Comparison of ENCODE assay signal across 8 cellular contexts in genomic region chr16:89322381-89323119, GRCh38.
DNase-seq lines count a peak whose midpoint lies in the region; ATAC-seq and TF ChIP-seq lines count a peak whose summit lies in the region.

No MANE protein-coding gene starts in this region.

- TF ChIP-seq EP300 in tibial nerve (IDR thresholded peaks at IDR 0.05), result no peak

- H3K9me2 ChIP-seq in HCT116 (ENCODE audit: insufficient read depth), result no peaks in the 10 kb centered on the region

- H2BK12ac ChIP-seq in trophoblast cell (ENCODE audit: low read length), result no peak overlapping the region

- H4K91ac ChIP-seq in trophoblast cell (ENCODE audit: low read depth, low read length), result no peak overlapping the region

- H3K4me3 ChIP-seq in AG04450 (ENCODE audit: low read depth, low read length) (no peak overlapping the region), HCT116 (replicated peaks in 1 of 2; ENCODE audit: low read depth in 1 of 2, low read length in 2 of 2) (peak overlapping the region; percentile 10 to 52), SJCRH30 (no peak overlapping the region), fibroblast of mammary gland (ENCODE audit: control insufficient read depth, low read depth, low read length) (no peak overlapping the region), trophoblast cell (ENCODE audit: low read depth, low read length) (no peak overlapping the region), tibial nerve (no peak overlapping the region)

- H3K23ac ChIP-seq in trophoblast cell (ENCODE audit: low read length), result no peak overlapping the region

- H3K36me3 ChIP-seq in HCT116 (ENCODE audit: control insufficient read depth in 1 of 2, insufficient read depth in 2 of 2, low read length in 2 of 2) (peaks cover 0 to 11% of the 10 kb centered on the region in 2 experiments; a peak in 1 of 4 replicates), SJCRH30 (peaks cover 10% of the 10 kb centered on the region; the same call in 1 of the 2 replicates), trophoblast cell (ENCODE audit: control insufficient read depth in 1 of 2, insufficient read depth in 2 of 2, low read length in 2 of 2) (peaks cover 3% of the 10 kb centered on the region in 2 experiments), tibial nerve (no peaks in the 10 kb centered on the region)

- H3K18ac ChIP-seq in trophoblast cell (ENCODE audit: low read length), result no peak overlapping the region

- H3K27ac ChIP-seq in AG04450 (ENCODE audit: low read depth, low read length), result peak overlapping the region; percentile 67
- peak overlapping the region; percentile 86 for H3K27ac ChIP-seq in HCT116 (ENCODE audit: low read depth, low read length)
- H3K27ac ChIP-seq in SJCRH30, result peak overlapping the region; percentile 19
- H3K27ac ChIP-seq in trophoblast cell (ENCODE audit: low read depth, low read length), result no peak overlapping the region
- peak overlapping the region in 1 of 4 donors; percentile 22 for H3K27ac ChIP-seq in tibial nerve

- TF ChIP-seq RAD21 in HCT116 (IDR thresholded peaks at IDR 0.05; ENCODE audit: low read depth), result no peak

- RAD21 ChIA-PET in HCT116 (lab: Charles Lee; ENCODE audit: low non-redundant PET in 1 of 2, low total read pairs in 2 of 2, uncharacterized antibody in 2 of 2, unreplicated experiment in 2 of 2), result no interaction called here

- peaks cover 11% of the 10 kb centered on the region for H3K79me1 ChIP-seq in trophoblast cell (ENCODE audit: low read length)

- H2AK5ac ChIP-seq in trophoblast cell (ENCODE audit: low read length), result no peak overlapping the region

- no peak overlapping the region for H2BK120ac ChIP-seq in trophoblast cell (ENCODE audit: insufficient read depth, low read length, poor library complexity)

- H3K4me1 ChIP-seq in HCT116 (ENCODE audit: control insufficient read depth in 1 of 2, insufficient read depth in 2 of 2, low read length in 2 of 2), result peaks cover 95 to 100% of the 10 kb centered on the region in 2 experiments
- peaks cover 52% of the 10 kb centered on the region for H3K4me1 ChIP-seq in SJCRH30
- peaks cover 48 to 58% of the 10 kb centered on the region in 2 experiments for H3K4me1 ChIP-seq in trophoblast cell (ENCODE audit: control insufficient read depth in 1 of 2, insufficient read depth in 2 of 2, low read length in 2 of 2)
- H3K4me1 ChIP-seq in tibial nerve, result peaks cover 0 to 100% (median 75%) of the 10 kb centered on the region in 4 donors

- TF ChIP-seq CTCF in AG04450 (IDR thresholded peaks at IDR 0.05; ENCODE audit: low read depth, low read length) (no peak), HCT116 (IDR thresholded peaks at IDR 0.05 in 2 of 3, conservative IDR thresholded peaks at IDR 0.05 in 1 of 3; ENCODE audit: borderline replicate concordance in 1 of 3, insufficient read depth in 1 of 3, low read depth in 2 of 3, low read length in 2 of 3) (no peak), fibroblast of mammary gland (conservative IDR thresholded peaks at IDR 0.05; ENCODE audit: control insufficient read depth, insufficient read depth, low read depth, low read length) (no peak), tibial nerve (IDR thresholded peaks at IDR 0.05) (no peak)

- H3K4ac ChIP-seq in trophoblast cell (ENCODE audit: low read depth, low read length), result no peak overlapping the region

- peak overlapping the region; percentile 67 for H3K9ac ChIP-seq in HCT116 (ENCODE audit: low read length)
- H3K9ac ChIP-seq in trophoblast cell (ENCODE audit: low read length), result no peak overlapping the region

- BruUV-seq in HCT116 (replicated peaks; lab: Mats Ljungman, UMichigan), result no TSS peak

- POLR2A ChIA-PET in AG04450 (lab: Yijun Ruan, JAX), result interaction anchor here (0.6 to 0.8 kb wide), 6 partner anchors 11 to 243 kb away, joined by 3 to 6 read pairs (median 4); no protein-coding TSS in a partner anchor
- POLR2A ChIA-PET in HCT116 (lab: Charles Lee), result interaction anchor here (0.7 kb wide), 1 partner anchor 243 kb away, joined by 4 read pairs; no protein-coding TSS in a partner anchor

- peaks cover 4% of the 10 kb centered on the region; the same call in 1 of the 2 replicates for H4K20me1 ChIP-seq in HCT116 (ENCODE audit: insufficient read depth)

- no peak overlapping the region for H3K14ac ChIP-seq in trophoblast cell (ENCODE audit: low read length)

- H4K8ac ChIP-seq in trophoblast cell (ENCODE audit: low read depth, low read length), result no peak overlapping the region

- no peak overlapping the region for H2AFZ ChIP-seq in HCT116 (ENCODE audit: low read depth, low read length, poor library complexity, severe bottlenecking)
- no peak overlapping the region for H2AFZ ChIP-seq in trophoblast cell (ENCODE audit: insufficient read depth, low read length, poor library complexity)

- intact Hi-C loops in HCT116 (cut with micrococcal nuclease), result loop anchor here (10.0 kb wide), 1 partner anchor 78 kb away; no protein-coding TSS in a partner anchor

- H3K9me3 ChIP-seq in AG04450 (ENCODE audit: control insufficient read depth, insufficient read depth, low read length), result peaks cover 10% of the 10 kb centered on the region; the same call in 1 of the 2 replicates
- no peaks in the 10 kb centered on the region for H3K9me3 ChIP-seq in HCT116 (ENCODE audit: control insufficient read depth in 1 of 2, insufficient read depth in 1 of 2, low read depth in 1 of 2, low read length in 2 of 2)
- H3K9me3 ChIP-seq in SJCRH30 (replicated peaks), result no peaks in the 10 kb centered on the region
- peaks cover 4% of the 10 kb centered on the region for H3K9me3 ChIP-seq in trophoblast cell (ENCODE audit: insufficient read depth, low read depth, low read length)
- no peaks in the 10 kb centered on the region for H3K9me3 ChIP-seq in tibial nerve

- CTCF ChIA-PET in AG04450 (lab: Charles Lee), result interaction anchor here (0.6 to 1.7 kb wide), 3 partner anchors 10 to 261 kb away, joined by 3 to 4 read pairs (median 3); no protein-coding TSS in a partner anchor
- CTCF ChIA-PET in HCT116 (lab: Charles Lee), result interaction anchor here (0.9 to 1.3 kb wide), 3 partner anchors 13 to 35 kb away, joined by 3 read pairs; no protein-coding TSS in a partner anchor

- H4K12ac ChIP-seq in trophoblast cell (ENCODE audit: low read depth, low read length), result no peak overlapping the region

- H3K27me3 ChIP-seq in AG04450 (ENCODE audit: control insufficient read depth, insufficient read depth, low read length), result no peaks in the 10 kb centered on the region
- no peaks in the 10 kb centered on the region for H3K27me3 ChIP-seq in HCT116 (ENCODE audit: insufficient read depth, low read length)
- H3K27me3 ChIP-seq in SJCRH30, result no peaks in the 10 kb centered on the region
- no peaks in the 10 kb centered on the region for H3K27me3 ChIP-seq in trophoblast cell (ENCODE audit: insufficient read depth, low read length)
- H3K27me3 ChIP-seq in tibial nerve, result no peaks in the 10 kb centered on the region

- WGBS in trophoblast cell (ENCODE audit: extremely low coverage, insufficient coverage, insufficient read length), result no CpG with 5 or more reads among the region's 17 CpGs
- WGBS in tibial nerve, 2 donors, result 51% methylated on average over 17 of the region's 17 CpGs

- DNase-seq in AG04450 (ENCODE audit: low read depth, low spot score) (peak; percentile 65), HCT116 (ENCODE audit: low read depth, low spot score) (no peak), SJCRH30 (peak; percentile 85 to 91), fibroblast of mammary gland (ENCODE audit: low read depth) (peak; percentile 87), trophoblast cell (peak; percentile 68 to 84), tibial nerve (ENCODE audit: low spot score in 2 of 2) (no peak), globus pallidus (ENCODE audit: low spot score) (no peak)

- H3K4me2 ChIP-seq in HCT116 (ENCODE audit: low read length) (peak overlapping the region; percentile 89), trophoblast cell (ENCODE audit: low read length) (no peak overlapping the region)

- ATAC-seq in HCT116 (peak; percentile 49), GM21576 (IDR thresholded peaks at IDR 0.05; ENCODE audit: unreplicated experiment) (no peak)

- no peak for TF ChIP-seq POLR2A in HCT116 (IDR thresholded peaks at IDR 0.05; ENCODE audit: borderline replicate concordance, extremely low read depth, insufficient read depth, insufficient read length)
- TF ChIP-seq POLR2A in tibial nerve (IDR thresholded peaks at IDR 0.05), result no peak

- H2BK5ac ChIP-seq in trophoblast cell (ENCODE audit: low read depth, low read length, poor library complexity), result no peak overlapping the region

- peaks cover 99% of the 10 kb centered on the region for H3K79me2 ChIP-seq in HCT116 (ENCODE audit: insufficient read depth, low read length)
- H3K79me2 ChIP-seq in trophoblast cell (ENCODE audit: control insufficient read depth, insufficient read depth, low read length, poor library complexity), result peaks cover 37% of the 10 kb centered on the region

TF ChIP-seq in HCT116, 20 proteins besides CTCF, POLR2A, EP300 and RAD21:
- TF ChIP-seq POLR2AphosphoS5 (IDR thresholded peaks at IDR 0.05; ENCODE audit: low read depth, low read length), result peak; percentile 36; the same call in 1 of the 2 replicates
- peak; percentile 40 for TF ChIP-seq YY1 (IDR thresholded peaks at IDR 0.05; ENCODE audit: extremely low read depth, insufficient replicate concordance, low read depth, low read length)
- TF ChIP-seq SRF (IDR thresholded peaks at IDR 0.05; ENCODE audit: low read depth), result no peak
- TF ChIP-seq CBX3 (IDR thresholded peaks at IDR 0.05; ENCODE audit: low read depth), result no peak

Comparison
In these comparisons a context has a peak if more than half of its experiments do, and no peak if none do; other contexts are left out.
1. DNase-seq: peak in AG04450 (single experiment), SJCRH30 (2 of 2), fibroblast of mammary gland (single experiment) and trophoblast cell (2 of 2); none in HCT116 (single experiment), tibial nerve (0 of 2) and globus pallidus (single experiment).
2. H3K4me3 ChIP-seq: peak in HCT116 (2 of 2); none in AG04450 (single experiment), SJCRH30 (single experiment), fibroblast of mammary gland (single experiment), trophoblast cell (single experiment) and tibial nerve (0 of 4).